ENCODE assay signal across 28 cellular contexts in genomic region chr7:21753071-21753470, GRCh38.
"Had no signal": no experiment of that assay in that cellular context is flagged by ENCODE, and none has a peak within 500 bp of the region (broad histone marks: within the 10 kb centered on the region; RNA-seq: fewer than 3 reads in every experiment).

No MANE protein-coding gene starts in this region.

- H3K4me3 Mint-ChIP-seq: activated CD4-positive, alpha-beta memory T cell treated with anti-CD3 and anti-CD28 coated beads, Interleukin-2, amount 10 ng/mL, durations not matched to agents 7 days and 5 days; activated CD4-positive, alpha-beta T cell treated with anti-CD3 and anti-CD28 coated beads, Interleukin-2, amount 10 ng/mL, durations not matched to agents 7 days and 5 days; activated naive CD4-positive, alpha-beta T cell treated with anti-CD3 and anti-CD28 coated beads for 36 hours; activated naive CD8-positive, alpha-beta T cell; activated T-helper 17 cell treated with anti-CD3 and anti-CD28 coated beads, Interleukin-2, amount 50 U/mL, for 72 hours; T-cell had no signal

- FAIRE-seq: astrocyte, TTC549 had no signal

- ATAC-seq: activated T-helper 17 cell treated with anti-CD3 and anti-CD28 coated beads, Interleukin-2, amount 50 U/mL, for 72 hours; T-cell had no signal

- H3K9me3 Mint-ChIP-seq: activated CD4-positive, alpha-beta memory T cell treated with anti-CD3 and anti-CD28 coated beads, Interleukin-2, amount 10 ng/mL, durations not matched to agents 7 days and 5 days; activated CD4-positive, alpha-beta T cell treated with anti-CD3 and anti-CD28 coated beads, Interleukin-2, amount 10 ng/mL, durations not matched to agents 7 days and 5 days; activated naive CD4-positive, alpha-beta T cell treated with anti-CD3 and anti-CD28 coated beads for 36 hours; activated T-helper 17 cell treated with anti-CD3 and anti-CD28 coated beads, Interleukin-2, amount 50 U/mL, for 72 hours; T-cell had no signal

- H3K36me3 ChIP-seq: brain microvascular endothelial cell had no signal

- H3K4me1 Mint-ChIP-seq: activated CD4-positive, alpha-beta memory T cell treated with anti-CD3 and anti-CD28 coated beads, Interleukin-2, amount 10 ng/mL, durations not matched to agents 7 days and 5 days; activated CD4-positive, alpha-beta T cell treated with anti-CD3 and anti-CD28 coated beads, Interleukin-2, amount 10 ng/mL, durations not matched to agents 7 days and 5 days; activated T-helper 17 cell treated with anti-CD3 and anti-CD28 coated beads, Interleukin-2, amount 50 U/mL, for 72 hours; T-cell had no signal

- DNase-seq: activated CD4-positive, alpha-beta memory T cell treated with anti-CD3 and anti-CD28 coated beads, Interleukin-2, amount 10 ng/mL, durations not matched to agents 7 days and 5 days; activated CD4-positive, alpha-beta T cell treated with anti-CD3 and anti-CD28 coated beads, Interleukin-2, amount 10 ng/mL, durations not matched to agents 7 days and 5 days; activated CD4-positive, CD25-positive, alpha-beta regulatory T cell; activated gamma-delta T cell; activated naive CD4-positive, alpha-beta T cell treated with anti-CD3 and anti-CD28 coated beads for 36 hours; activated T-cell treated with anti-CD3 and anti-CD28 coated beads for 4 hours; activated T-cell treated with anti-CD3 and anti-CD28 coated beads, Interleukin-2, amount 50 U/mL, for 48 hours; amygdala; brain microvascular endothelial cell; Kasumi-1; NCI-H1105 treated with DMSO at 0.1 percent for 48 hours; NCI-H1436 treated with DMSO at 0.1 percent for 48 hours; NCI-H187; NCI-H2081; NCI-H2171; NCI-H2227 treated with DMSO at 0.1 percent for 48 hours; NCI-H446 treated with DMSO at 0.1 percent for 48 hours; NCI-H524 treated with DMSO at 0.1 percent for 48 hours; NCI-H748 treated with DMSO at 0.1 percent for 48 hours; SIG-M5; T-cell; T-helper 2 cell; T1000 had no signal

- H3K36me3 Mint-ChIP-seq: activated naive CD8-positive, alpha-beta T cell; T-cell had no signal

- H3K27me3 Mint-ChIP-seq: T-cell had no signal

- H3K27me3 ChIP-seq: brain microvascular endothelial cell had no signal

- H3K27ac ChIP-seq: brain microvascular endothelial cell, SK-N-MC had no signal

- H3K4me3 ChIP-seq: SK-N-MC had no signal

- H3K27ac Mint-ChIP-seq: activated CD4-positive, alpha-beta memory T cell treated with anti-CD3 and anti-CD28 coated beads, Interleukin-2, amount 10 ng/mL, durations not matched to agents 7 days and 5 days; activated CD4-positive, alpha-beta T cell treated with anti-CD3 and anti-CD28 coated beads, Interleukin-2, amount 10 ng/mL, durations not matched to agents 7 days and 5 days; activated naive CD4-positive, alpha-beta T cell treated with anti-CD3 and anti-CD28 coated beads for 36 hours; activated naive CD8-positive, alpha-beta T cell; activated T-helper 17 cell treated with anti-CD3 and anti-CD28 coated beads, Interleukin-2, amount 50 U/mL, for 72 hours; T-cell had no signal
